Comparison of ENCODE assay signal across 15 cellular contexts in genomic region chr12:13038491-13039161, GRCh38. TPM values are rescaled to one million over a fixed set of nuclear protein-coding genes. Genes with fewer than 3 reads are reported as not detected.
DNase-seq lines count a peak whose midpoint lies in the region; ATAC-seq, FAIRE-seq and TF ChIP-seq lines count a peak whose summit lies in the region.
"Had no signal": no experiment of that assay in that cellular context is flagged by ENCODE, and none has a peak within 500 bp of the region (broad histone marks: within the 10 kb centered on the region; RNA-seq: fewer than 3 reads in every experiment).

No MANE protein-coding gene starts in this region.

- peaks cover 15% of the 10 kb centered on the region for H3K4me1 Mint-ChIP-seq in stimulated activated memory B cell treated with anti-CD40 and anti-IgM and Interleukin-4, amounts not matched to agents 10 μg/mL and 1 μg/mL and 100 μg/mL, for 72 hours

- no peak for TF ChIP-seq CTCF in bronchial epithelial cell (IDR thresholded peaks at IDR 0.05; ENCODE audit: insufficient read depth, low read length, severe bottlenecking)

- ATAC-seq in GM21737 (IDR thresholded peaks at IDR 0.05; ENCODE audit: unreplicated experiment) (no peak), HG03520 (IDR thresholded peaks at IDR 0.05; ENCODE audit: unreplicated experiment) (no peak)
- no peak for ATAC-seq in stimulated activated memory B cell treated with anti-CD40 and anti-IgM and Interleukin-4, amounts not matched to agents 10 μg/mL and 1 μg/mL and 100 μg/mL, for 72 hours
- ATAC-seq: Panc1, psoas muscle had no signal

- H3K27me3 ChIP-seq in bronchial epithelial cell (ENCODE audit: control insufficient read depth, insufficient read depth, low read length): no peaks in the 10 kb centered on the region

- no peak overlapping the region for H3K4me3 Mint-ChIP-seq in stimulated activated memory B cell treated with anti-CD40 and anti-IgM and Interleukin-4, amounts not matched to agents 10 μg/mL and 1 μg/mL and 100 μg/mL, for 72 hours

- no peak overlapping the region for H3K4me3 ChIP-seq in bronchial epithelial cell (ENCODE audit: low read depth, low read length)
- H3K4me3 ChIP-seq: psoas muscle had no signal

- no peaks in the 10 kb centered on the region for H3K36me3 ChIP-seq in bronchial epithelial cell (ENCODE audit: control insufficient read depth, insufficient read depth, low read length)

- H3K36me3 Mint-ChIP-seq in stimulated activated memory B cell treated with anti-CD40 and anti-IgM and Interleukin-4, amounts not matched to agents 10 μg/mL and 1 μg/mL and 100 μg/mL, for 72 hours: no peaks in the 10 kb centered on the region

- peak; percentile 85 for DNase-seq in AG08395 (ENCODE audit: low spot score)
- peak; percentile 71 for DNase-seq in HCEC 1CT
- DNase-seq in bronchial epithelial cell (ENCODE audit: low read depth): peak; percentile 49
- DNase-seq in kidney glomerular epithelial cell (lab: John Stamatoyannopoulos, UW): peak; percentile 3
- no peak for DNase-seq in HPDE6-E6E7 (ENCODE audit: extremely low spot score)
- DNase-seq: activated naive CD4-positive, alpha-beta T cell treated with Interleukin-2 at 50 U/mL for 16 hours; AML-193; central memory CD4-positive, alpha-beta T cell; hippocampal formation; NCI-H748 treated with DMSO at 0.1 percent for 48 hours; psoas muscle had no signal

- no peaks in the 10 kb centered on the region for H3K27me3 Mint-ChIP-seq in stimulated activated memory B cell treated with anti-CD40 and anti-IgM and Interleukin-4, amounts not matched to agents 10 μg/mL and 1 μg/mL and 100 μg/mL, for 72 hours

- H3K9me3 Mint-ChIP-seq in stimulated activated memory B cell treated with anti-CD40 and anti-IgM and Interleukin-4, amounts not matched to agents 10 μg/mL and 1 μg/mL and 100 μg/mL, for 72 hours: no peaks in the 10 kb centered on the region

- no peak for FAIRE-seq in bronchial epithelial cell (lab: Jason Lieb, UNC)

- H3K27ac Mint-ChIP-seq in stimulated activated memory B cell treated with anti-CD40 and anti-IgM and Interleukin-4, amounts not matched to agents 10 μg/mL and 1 μg/mL and 100 μg/mL, for 72 hours: no peak overlapping the region

RNA-seq across cellular contexts. Expression of gene FAM234B, which starts 5.6 kb away (rescaled TPM):
- total RNA-seq in bronchial epithelial cell: 2.4 and 3.7 TPM in 2 replicates

RNA-seq across cellular contexts. Expression of gene HEBP1, which starts 38.6 kb away (rescaled TPM):
- 4.2 and 6.1 TPM in 2 replicates for total RNA-seq in bronchial epithelial cell
